Comparison of ENCODE assay signal across 14 cellular contexts in the genomic region with DNA sequence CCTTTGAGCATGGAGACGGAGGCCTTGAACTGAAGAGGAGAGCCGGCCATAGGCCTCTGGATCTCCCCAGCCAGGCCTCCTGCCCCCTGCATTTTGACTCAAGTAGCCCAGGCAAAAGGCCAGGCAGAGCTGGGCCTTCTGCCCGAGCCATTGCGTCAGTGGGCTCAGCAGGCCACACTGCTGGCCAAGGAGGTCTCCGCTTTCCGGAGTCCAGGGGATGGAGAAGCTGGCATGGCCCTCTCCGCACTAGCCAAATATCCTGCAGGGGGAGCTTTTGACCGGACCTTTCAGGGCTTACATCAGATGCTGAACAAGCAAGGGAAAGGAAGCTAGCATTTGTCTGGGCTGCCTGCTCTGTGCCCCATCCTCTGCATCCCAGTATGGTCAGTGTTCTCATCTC.
DNase-seq lines count a peak whose midpoint lies in the region; ATAC-seq and TF ChIP-seq lines count a peak whose summit lies in the region.
"Had no signal": no experiment of that assay in that cellular context is flagged by ENCODE, and none has a peak within 500 bp of the region (broad histone marks: within the 10 kb centered on the region; RNA-seq: fewer than 3 reads in every experiment).

No MANE protein-coding gene starts in this region.

- H3K9me3 ChIP-seq in PC-3 (ENCODE audit: low read length), result no peaks in the 10 kb centered on the region
- H3K9me3 ChIP-seq: BLaER1 had no signal

- H3K9ac ChIP-seq in PC-3 (ENCODE audit: low read length), result no peak overlapping the region
- H3K9ac ChIP-seq: BLaER1 had no signal

- no peak overlapping the region for H2AFZ ChIP-seq in PC-3 (ENCODE audit: low read length)

- H3K27me3 ChIP-seq in PC-3 (ENCODE audit: low read length), result no peaks in the 10 kb centered on the region
- H3K27me3 ChIP-seq: BLaER1 had no signal

- no peak for TF ChIP-seq CTCF in PC-3 (conservative IDR thresholded peaks at IDR 0.05; ENCODE audit: low read depth, low read length)

- intact Hi-C loops in PC-3 (cut with micrococcal nuclease), result no loop called here

- H3K9me2 ChIP-seq in PC-3 (replicated peaks; ENCODE audit: low read length), result no peaks in the 10 kb centered on the region

- no peak overlapping the region for H3K4me2 ChIP-seq in PC-3 (ENCODE audit: low read length)
- H3K4me2 ChIP-seq: BLaER1 had no signal

- no peaks in the 10 kb centered on the region for H3K36me3 ChIP-seq in PC-3 (ENCODE audit: low read depth, low read length)
- H3K36me3 ChIP-seq: BLaER1 had no signal

- POLR2A ChIA-PET in PC-3 (lab: Charles Lee; ENCODE audit: unreplicated experiment), result no interaction called here

- no peak for ATAC-seq in PC-3

- H4K20me1 ChIP-seq in PC-3 (ENCODE audit: low read length), result no peaks in the 10 kb centered on the region
- H4K20me1 ChIP-seq: BLaER1 had no signal

- CTCF ChIA-PET in PC-3 (lab: Charles Lee), result no interaction called here

- no TSS peak for BruUV-seq in PC-3 (replicated peaks; lab: Mats Ljungman, UMichigan)

- DNase-seq in HT-29 (ENCODE audit: low spot score) (peak; percentile 12), cerebellar nuclear complex (lab: John Stamatoyannopoulos, UW) (peak; percentile 87 to 96), iPS-NIHi11 (ENCODE audit: low spot score) (peak; percentile 20), substantia nigra (lab: John Stamatoyannopoulos, UW) (peak in 45 of 49 donors; percentile 5 to 86 (median 48)), NAMALWA (ENCODE audit: low spot score) (no peak), PC-3 (no peak)
- no peak for DNase-seq in effector CD8-positive, alpha-beta T cell (lab: John Stamatoyannopoulos, UW)
- DNase-seq: activated CD4-positive, alpha-beta T cell treated with anti-CD3 and anti-CD28 coated beads, Interleukin-2, amount 10 ng/mL, durations not matched to agents 24 days and 14 days; immature natural killer cell; NCI-H1105; RPMI8226; stimulated activated CD8-positive, alpha-beta memory T cell treated with anti-CD3 and anti-CD28 coated beads, Interleukin-4, amount 100 ng/mL, for 48 hours; T-helper 2 cell had no signal

- no peak overlapping the region for H3K27ac ChIP-seq in substantia nigra (ENCODE audit: low read depth, low read length, poor library complexity, severe bottlenecking)
- H3K27ac ChIP-seq in PC-3 (ENCODE audit: low read length), result no peak overlapping the region
- H3K27ac ChIP-seq: BLaER1 had no signal

- H3K79me2 ChIP-seq in PC-3 (ENCODE audit: low read length), result no peaks in the 10 kb centered on the region

- no peaks in the 10 kb centered on the region for H3F3A ChIP-seq in PC-3 (ENCODE audit: low read length, unreplicated experiment)

- no peak overlapping the region for H3K4me3 ChIP-seq in PC-3 (ENCODE audit: low read length)
- H3K4me3 ChIP-seq: BLaER1 had no signal

- no peaks in the 10 kb centered on the region for H3K4me1 ChIP-seq in PC-3 (ENCODE audit: insufficient read depth, low read length)
- H3K4me1 ChIP-seq: BLaER1 had no signal

Comparison
In these comparisons a context has a peak if more than half of its experiments do, and no peak if none do; other contexts are left out.
1. DNase-seq: peak in HT-29 (single experiment), cerebellar nuclear complex (2 of 2), iPS-NIHi11 (single experiment) and substantia nigra (45 of 49); none in NAMALWA (single experiment), PC-3 (single experiment) and effector CD8-positive, alpha-beta T cell (single experiment).